14 cellular contexts compared by ENCODE assay signal in genomic region chr16:85923153-85924021, GRCh38. TPM values are rescaled to one million over a fixed set of nuclear protein-coding genes. Genes with fewer than 3 reads are reported as not detected.
DNase-seq lines count a peak whose midpoint lies in the region; ATAC-seq and TF ChIP-seq lines count a peak whose summit lies in the region.
"Had no signal": no experiment of that assay in that cellular context is flagged by ENCODE, and none has a peak within 500 bp of the region (broad histone marks: within the 10 kb centered on the region; RNA-seq: fewer than 3 reads in every experiment).

No MANE protein-coding gene starts in this region.

- POLR2A ChIA-PET in Caco-2 (lab: Charles Lee), result no interaction called here

- H2AFZ ChIP-seq in ACC112 (ENCODE audit: low read length, unreplicated experiment), result peak overlapping the region; percentile 50

- CTCF ChIA-PET in Caco-2 (lab: Charles Lee), result interaction anchor here (0.7 kb wide), 1 partner anchor 23 kb away, joined by 3 read pairs; no protein-coding TSS in a partner anchor

- intact Hi-C loops in left colon (cut with DNase I, micrococcal nuclease), result no loop called here
- intact Hi-C loops in Caco-2 (cut with micrococcal nuclease; ENCODE audit: unreplicated experiment), result no loop called here

- no peaks in the 10 kb centered on the region for H3K9me3 Mint-ChIP-seq in activated naive CD8-positive, alpha-beta T cell treated with anti-CD3 and anti-CD28 coated beads for 36 hours
- no peaks in the 10 kb centered on the region for H3K9me3 Mint-ChIP-seq in Caco-2 (ENCODE audit: unreplicated experiment)
- H3K9me3 Mint-ChIP-seq: activated naive CD4-positive, alpha-beta T cell treated with anti-CD3 and anti-CD28 coated beads, Interleukin-2, amount 50 U/mL, for 72 hours; T-helper 1 cell treated with Interleukin-12 subunit alpha and Interleukin-12 subunit beta and Interleukin-4 antibody, amounts not matched to agents 30 μg/mL and 1 μg/mL, for 36 hours had no signal

- H3K36me3 Mint-ChIP-seq in activated naive CD8-positive, alpha-beta T cell treated with anti-CD3 and anti-CD28 coated beads for 36 hours, result peaks cover 49% of the 10 kb centered on the region
- no peaks in the 10 kb centered on the region for H3K36me3 Mint-ChIP-seq in Caco-2 (ENCODE audit: insufficient read depth, unreplicated experiment)

- no peak for DNase-seq in activated naive CD8-positive, alpha-beta T cell treated with anti-CD3 and anti-CD28 coated beads for 36 hours
- no peak for DNase-seq in left colon
- DNase-seq in coronary artery (ENCODE audit: low spot score), result no peak
- no peak for DNase-seq in kidney tubule cell (ENCODE audit: low spot score)
- no peak for DNase-seq in Caco-2
- DNase-seq: activated CD4-positive, alpha-beta T cell treated with anti-CD3 and anti-CD28 coated beads, Interleukin-2, amount 50 U/mL, for 48 hours; NCI-H1092 treated with DMSO at 0.1 percent for 48 hours; NCI-H446 treated with DMSO at 0.1 percent for 48 hours had no signal

- H3K36me3 ChIP-seq in ACC112 (ENCODE audit: insufficient read depth, low read length) (no peaks in the 10 kb centered on the region), Caco-2 (ENCODE audit: control insufficient read depth, insufficient read depth, low read length) (peaks cover 2% of the 10 kb centered on the region; the same call in 1 of the 2 replicates)

- H3K27ac ChIP-seq in ACC112 (ENCODE audit: low read depth, low read length) (no peak overlapping the region), coronary artery (no peak overlapping the region)
- H3K27ac ChIP-seq: lower lobe of right lung had no signal

- no peaks in the 10 kb centered on the region for H3K9me3 ChIP-seq in Caco-2
- H3K9me3 ChIP-seq: lower lobe of right lung had no signal

- H3K27ac Mint-ChIP-seq in activated naive CD8-positive, alpha-beta T cell treated with anti-CD3 and anti-CD28 coated beads for 36 hours, result peak overlapping the region; percentile 79
- H3K27ac Mint-ChIP-seq in Caco-2 (ENCODE audit: unreplicated experiment), result no peak overlapping the region
- H3K27ac Mint-ChIP-seq: T-helper 1 cell treated with Interleukin-12 subunit alpha and Interleukin-12 subunit beta and Interleukin-4 antibody, amounts not matched to agents 30 μg/mL and 1 μg/mL, for 36 hours had no signal

- in situ Hi-C loops in GM18951 (cut with MboI; ENCODE audit: low sequenced_read_pairs, unreplicated experiment), result no loop called here

- peak; percentile 37 for TF ChIP-seq POLR2A in GM18951 (IDR thresholded peaks at IDR 0.05; ENCODE audit: extremely low read depth, insufficient read depth, insufficient read length)

- H3K4me1 Mint-ChIP-seq in activated naive CD8-positive, alpha-beta T cell treated with anti-CD3 and anti-CD28 coated beads for 36 hours, result peaks cover 46% of the 10 kb centered on the region
- H3K4me1 Mint-ChIP-seq in Caco-2 (ENCODE audit: low read depth, unreplicated experiment), result no peaks in the 10 kb centered on the region

- H3K27me3 Mint-ChIP-seq in activated naive CD8-positive, alpha-beta T cell treated with anti-CD3 and anti-CD28 coated beads for 36 hours, result no peaks in the 10 kb centered on the region
- H3K27me3 Mint-ChIP-seq in Caco-2 (ENCODE audit: insufficient read depth, unreplicated experiment), result no peaks in the 10 kb centered on the region

- no TSS peak for BruUV-seq in Caco-2 (replicated peaks; lab: Mats Ljungman, UMichigan)

- TF ChIP-seq CTCF in coronary artery (IDR thresholded peaks at IDR 0.05) (no peak), Caco-2 (IDR thresholded peaks at IDR 0.05; ENCODE audit: insufficient read depth in 1 of 2, low read depth in 1 of 2, low read length in 1 of 2, severe bottlenecking in 1 of 2, unreplicated experiment in 1 of 2) (no peak)

- H3K27me3 ChIP-seq in ACC112 (ENCODE audit: insufficient read depth, low read length) (peaks cover 42% of the 10 kb centered on the region), Caco-2 (replicated peaks; ENCODE audit: control insufficient read depth, insufficient read depth, low read length) (no peaks in the 10 kb centered on the region)

- H3K4me1 ChIP-seq in ACC112 (ENCODE audit: control insufficient read depth, insufficient read depth, low read length, unreplicated experiment) (no peaks in the 10 kb centered on the region), Caco-2 (peaks cover 14% of the 10 kb centered on the region)

- ATAC-seq in left colon (peak; percentile 17), HG03460 (IDR thresholded peaks at IDR 0.05; ENCODE audit: unreplicated experiment) (no peak)
- ATAC-seq: lower lobe of right lung had no signal

- H3K4me3 Mint-ChIP-seq in activated naive CD8-positive, alpha-beta T cell treated with anti-CD3 and anti-CD28 coated beads for 36 hours, result peak overlapping the region; percentile 5
- H3K4me3 Mint-ChIP-seq in Caco-2 (ENCODE audit: unreplicated experiment), result no peak overlapping the region
- H3K4me3 Mint-ChIP-seq: T-helper 1 cell treated with Interleukin-12 subunit alpha and Interleukin-12 subunit beta and Interleukin-4 antibody, amounts not matched to agents 30 μg/mL and 1 μg/mL, for 36 hours had no signal

- H3K79me2 ChIP-seq in ACC112 (ENCODE audit: control insufficient read depth, insufficient read depth, low read length, unreplicated experiment), result no peaks in the 10 kb centered on the region

- H3K4me3 ChIP-seq in ACC112 (ENCODE audit: low read depth, low read length), result no peak overlapping the region
- H3K4me3 ChIP-seq in coronary artery, result no peak overlapping the region
- no peak overlapping the region for H3K4me3 ChIP-seq in Caco-2 (ENCODE audit: low read depth, low read length)
- H3K4me3 ChIP-seq: lower lobe of right lung had no signal

RNA-seq across cellular contexts. Expression of gene IRF8, which starts 24.4 kb away (rescaled TPM):
- 100 to 1,000 TPM; 230 to 234 TPM for total RNA-seq in activated naive CD8-positive, alpha-beta T cell treated with anti-CD3 and anti-CD28 coated beads for 36 hours
- total RNA-seq in left colon (10 to 100 TPM; 41.9 to 48.7 TPM), Caco-2 (2022) (29.5 and 31.7 TPM in 2 replicates)
